Comparison of ENCODE assay signal across 1 cellular context in the genomic region with DNA sequence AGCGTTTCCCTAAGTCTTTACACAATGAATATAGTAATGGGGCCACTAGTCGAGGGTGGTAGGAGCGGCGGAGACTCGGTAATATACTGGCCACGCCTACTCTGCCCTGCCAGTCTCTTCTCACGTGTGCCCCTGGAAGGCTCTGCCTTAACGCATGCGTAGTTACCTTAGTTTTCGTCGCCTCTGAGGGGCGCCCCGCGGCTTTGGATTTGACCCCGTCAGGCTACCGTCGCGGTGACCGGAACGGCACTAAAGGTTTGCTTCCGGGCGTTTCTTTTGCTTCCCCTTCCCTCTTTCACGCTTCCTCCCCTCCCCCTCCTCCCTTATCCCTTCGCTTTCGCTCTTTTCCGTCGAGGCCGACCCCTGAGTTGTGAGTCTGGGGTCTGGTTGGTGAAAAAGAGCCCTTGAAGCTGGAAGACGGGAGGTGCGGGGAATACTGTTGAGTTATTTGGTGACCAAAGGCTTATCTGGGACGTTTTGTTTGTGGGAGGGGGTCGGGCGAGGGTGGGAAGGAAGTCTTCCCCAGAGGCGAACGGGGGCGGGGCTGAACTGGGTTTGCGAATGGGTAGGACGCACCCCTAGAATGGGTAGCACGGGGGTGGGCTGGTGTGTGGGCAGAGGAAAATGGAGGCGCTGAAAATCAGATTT.
A peak's percentile ranks its signal among the peaks of the same experiment; 100 is the strongest.
TF ChIP-seq lines count a peak whose summit lies in the region.

A gene (plus strand): TSS at position 270 of the 648 bp plus-strand sequence. CDS start 1,352 bp downstream, outside the sequence.

TF ChIP-seq in HEK293, 187 proteins besides CTCF, POLR2A, EP300 and RAD21 (continued from another document):
- TF ChIP-seq, protein P1, sequence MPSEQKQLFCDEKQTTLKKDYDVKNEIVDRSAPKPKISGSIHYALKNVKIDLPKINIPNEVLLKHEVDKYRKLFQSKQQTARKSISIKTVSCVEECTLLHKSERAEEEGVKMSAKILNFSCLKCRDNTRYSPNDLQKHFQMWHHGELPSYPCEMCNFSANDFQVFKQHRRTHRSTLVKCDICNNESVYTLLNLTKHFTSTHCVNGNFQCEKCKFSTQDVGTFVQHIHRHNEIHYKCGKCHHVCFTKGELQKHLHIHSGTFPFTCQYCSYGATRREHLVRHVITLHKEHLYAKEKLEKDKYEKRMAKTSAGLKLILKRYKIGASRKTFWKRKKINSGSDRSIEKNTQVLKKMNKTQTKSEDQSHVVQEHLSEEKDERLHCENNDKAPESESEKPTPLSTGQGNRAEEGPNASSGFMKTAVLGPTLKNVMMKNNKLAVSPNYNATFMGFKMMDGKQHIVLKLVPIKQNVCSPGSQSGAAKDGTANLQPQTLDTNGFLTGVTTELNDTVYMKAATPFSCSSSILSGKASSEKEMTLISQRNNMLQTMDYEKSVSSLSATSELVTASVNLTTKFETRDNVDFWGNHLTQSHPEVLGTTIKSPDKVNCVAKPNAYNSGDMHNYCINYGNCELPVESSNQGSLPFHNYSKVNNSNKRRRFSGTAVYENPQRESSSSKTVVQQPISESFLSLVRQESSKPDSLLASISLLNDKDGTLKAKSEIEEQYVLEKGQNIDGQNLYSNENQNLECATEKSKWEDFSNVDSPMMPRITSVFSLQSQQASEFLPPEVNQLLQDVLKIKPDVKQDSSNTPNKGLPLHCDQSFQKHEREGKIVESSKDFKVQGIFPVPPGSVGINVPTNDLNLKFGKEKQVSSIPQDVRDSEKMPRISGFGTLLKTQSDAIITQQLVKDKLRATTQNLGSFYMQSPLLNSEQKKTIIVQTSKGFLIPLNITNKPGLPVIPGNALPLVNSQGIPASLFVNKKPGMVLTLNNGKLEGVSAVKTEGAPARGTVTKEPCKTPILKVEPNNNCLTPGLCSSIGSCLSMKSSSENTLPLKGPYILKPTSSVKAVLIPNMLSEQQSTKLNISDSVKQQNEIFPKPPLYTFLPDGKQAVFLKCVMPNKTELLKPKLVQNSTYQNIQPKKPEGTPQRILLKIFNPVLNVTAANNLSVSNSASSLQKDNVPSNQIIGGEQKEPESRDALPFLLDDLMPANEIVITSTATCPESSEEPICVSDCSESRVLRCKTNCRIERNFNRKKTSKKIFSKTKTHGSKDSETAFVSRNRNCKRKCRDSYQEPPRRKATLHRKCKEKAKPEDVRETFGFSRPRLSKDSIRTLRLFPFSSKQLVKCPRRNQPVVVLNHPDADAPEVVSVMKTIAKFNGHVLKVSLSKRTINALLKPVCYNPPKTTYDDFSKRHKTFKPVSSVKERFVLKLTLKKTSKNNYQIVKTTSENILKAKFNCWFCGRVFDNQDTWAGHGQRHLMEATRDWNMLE (tag by site-specific recombination; conservative IDR thresholded peaks at IDR 0.05; ENCODE audit: low read depth), result peak; percentile 100
- TF ChIP-seq, protein P2, sequence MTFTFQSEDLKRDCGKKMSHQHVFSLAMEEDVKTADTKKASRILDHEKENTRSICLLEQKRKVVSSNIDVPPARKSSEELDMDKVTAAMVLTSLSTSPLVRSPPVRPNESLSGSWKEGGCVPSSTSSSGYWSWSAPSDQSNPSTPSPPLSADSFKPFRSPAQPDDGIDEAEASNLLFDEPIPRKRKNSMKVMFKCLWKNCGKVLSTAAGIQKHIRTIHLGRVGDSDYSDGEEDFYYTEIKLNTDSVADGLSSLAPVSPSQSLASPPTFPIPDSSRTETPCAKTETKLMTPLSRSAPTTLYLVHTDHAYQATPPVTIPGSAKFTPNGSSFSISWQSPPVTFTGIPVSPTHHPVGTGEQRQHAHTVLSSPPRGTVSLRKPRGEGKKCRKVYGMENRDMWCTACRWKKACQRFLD (tag by site-specific recombination; IDR thresholded peaks at IDR 0.05), result no peak
- TF ChIP-seq ZNF292 (tag by site-specific recombination; IDR thresholded peaks at IDR 0.05; ENCODE audit: borderline replicate concordance, low read depth) (no peak), ZNF335 (tag by site-specific recombination; conservative IDR thresholded peaks at IDR 0.05) (peak; percentile 53; the same call in 1 of the 2 replicates), ZNF660 (tag by site-specific recombination; IDR thresholded peaks at IDR 0.05) (peak; percentile 27; the same call in 1 of the 2 replicates)
- TF ChIP-seq, protein P3, sequence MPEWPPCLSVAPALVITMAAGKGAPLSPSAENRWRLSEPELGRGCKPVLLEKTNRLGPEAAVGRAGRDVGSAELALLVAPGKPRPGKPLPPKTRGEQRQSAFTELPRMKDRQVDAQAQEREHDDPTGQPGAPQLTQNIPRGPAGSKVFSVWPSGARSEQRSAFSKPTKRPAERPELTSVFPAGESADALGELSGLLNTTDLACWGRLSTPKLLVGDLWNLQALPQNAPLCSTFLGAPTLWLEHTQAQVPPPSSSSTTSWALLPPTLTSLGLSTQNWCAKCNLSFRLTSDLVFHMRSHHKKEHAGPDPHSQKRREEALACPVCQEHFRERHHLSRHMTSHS (tag by site-specific recombination; IDR thresholded peaks at IDR 0.05), result no peak
